8 cellular contexts compared by ENCODE assay signal in the genomic region with DNA sequence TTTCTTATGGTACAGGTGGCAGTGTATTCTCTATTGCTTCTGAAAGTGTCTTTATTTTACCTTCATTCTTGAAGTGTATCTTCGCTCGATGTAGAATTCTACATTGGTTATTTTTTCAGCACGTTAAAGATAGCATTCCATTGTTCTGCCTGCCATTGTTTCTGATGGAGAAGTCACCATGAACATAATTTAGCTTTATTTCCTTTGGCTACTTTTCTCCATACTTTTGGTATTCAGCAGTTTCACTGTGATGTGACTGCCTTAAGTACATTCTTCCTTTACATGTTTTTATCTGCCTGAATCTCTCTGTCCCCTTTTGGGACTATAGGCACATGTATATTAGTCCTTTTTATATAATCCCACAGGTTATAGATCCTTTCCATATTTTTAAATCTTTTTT.
"Had no signal": no experiment of that assay in that cellular context is flagged by ENCODE, and none has a peak within 500 bp of the region (broad histone marks: within the 10 kb centered on the region; RNA-seq: fewer than 3 reads in every experiment).

No MANE protein-coding gene starts in this region.

- H3K4me3 ChIP-seq: K562 had no signal

- H3K27ac ChIP-seq: HL-60 had no signal

- H3K4me3 Mint-ChIP-seq: IgD-negative memory B cell had no signal

- FAIRE-seq: HepG2, HTR-8/SVneo, K562 had no signal

- ATAC-seq: HepG2, K562 had no signal

- H3K9me3 Mint-ChIP-seq: IgD-negative memory B cell had no signal

- H3K27me3 Mint-ChIP-seq: IgD-negative memory B cell had no signal

- H3K27ac Mint-ChIP-seq: IgD-negative memory B cell had no signal

- DNase-seq: IMR-90, KBM-7, KG1 had no signal
